Comparison of ENCODE assay signal across 8 cellular contexts in the genomic region with DNA sequence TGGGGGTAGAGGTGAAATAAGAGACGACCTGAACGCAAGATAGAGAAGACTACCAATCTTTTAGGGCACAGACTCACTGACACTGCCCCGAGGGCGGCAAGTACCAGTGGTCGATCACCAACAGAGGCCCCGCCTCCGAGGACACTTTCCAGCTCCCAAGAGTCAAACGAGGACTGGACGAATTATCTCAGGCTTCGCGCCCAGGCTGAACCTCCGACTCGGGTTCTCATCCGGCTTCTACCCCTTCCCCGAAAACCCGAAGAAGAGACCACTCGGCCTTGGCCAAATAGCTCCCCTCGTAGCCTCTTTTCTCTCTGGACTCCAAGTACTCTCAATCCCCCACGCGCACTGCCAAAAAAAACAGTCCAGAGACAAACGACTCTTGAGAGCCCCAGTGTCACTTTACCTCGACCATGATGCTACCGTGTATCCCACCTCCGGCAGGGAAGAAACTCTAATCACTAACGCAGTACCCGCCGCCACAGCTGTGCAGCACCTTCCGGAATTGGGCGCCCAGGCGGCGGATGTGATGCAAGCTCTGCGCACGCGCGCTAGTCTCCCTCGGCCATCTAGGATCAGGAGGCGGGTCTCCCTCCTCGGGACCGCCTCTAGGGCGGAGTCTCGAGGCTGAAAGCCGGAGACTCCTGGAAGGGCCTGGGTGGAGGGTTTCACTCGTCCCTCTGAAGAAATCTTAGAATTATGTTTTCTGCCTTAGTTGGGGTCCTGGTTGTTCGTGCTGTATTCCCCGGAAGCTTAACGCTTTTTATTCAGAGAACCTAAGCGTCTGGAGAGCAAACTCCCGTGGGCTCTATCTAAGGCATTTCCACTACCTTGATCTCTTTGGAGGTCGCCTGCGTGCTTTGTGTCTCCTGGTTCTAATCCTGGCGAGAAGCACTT. TPM values are rescaled to one million over a fixed set of nuclear protein-coding genes. Genes with fewer than 3 reads are reported as not detected.
DNase-seq lines count a peak whose midpoint lies in the region; ATAC-seq and TF ChIP-seq lines count a peak whose summit lies in the region.

A gene (minus strand): TSS at position 507 of the 897 bp plus-strand sequence. CDS start 92 bp downstream, at position 415.

- peak; percentile 98 for ATAC-seq in lung (ENCODE audit: insufficient read depth, low FRiP score)

- CTCF ChIA-PET in activated CD8-positive, alpha-beta memory T cell treated with anti-CD3 and anti-CD28 coated beads for 36 hours (lab: Charles Lee): interaction anchor here (1.0 to 2.1 kb wide), 5 partner anchors 9 to 73 kb away, joined by 3 to 11 read pairs (median 6); no protein-coding TSS in a partner anchor

- 1% methylated on average over 51 of the region's 51 CpGs for whole genome bisulfite sequencing in lung, 2 donors

- peak; percentile 97 for DNase-seq in COLO668 (lab: John Stamatoyannopoulos, UW; ENCODE audit: unreplicated experiment)
- peak; percentile 90 for DNase-seq in GM20000 (ENCODE audit: low spot score)
- peak; percentile 97 for DNase-seq in HT-29 (ENCODE audit: low spot score)
- peak; percentile 91 to 94 for DNase-seq in NOMO-1 (lab: John Stamatoyannopoulos, UW; ENCODE audit: unreplicated experiment in 2 of 2)
- DNase-seq in effector CD8-positive, alpha-beta T cell (lab: John Stamatoyannopoulos, UW): peak; percentile 95
- DNase-seq in lung (ENCODE audit: low spot score): peak; percentile 96
- DNase-seq in stimulated activated CD4-positive, alpha-beta T cell treated with anti-CD3 and anti-CD28 coated beads, TNF-alpha, amount 100 ng/mL, for 4 hours (ENCODE audit: low read depth in 3 of 3): peak; percentile 91 to 93 (median 92)

- peak within 1 kb of the TSS; percentile 78 to 83 for H3K27ac ChIP-seq in lung (ENCODE audit: low read depth in 1 of 2, low read length in 1 of 2)

- no peaks in the 10 kb centered on the region for H3K27me3 ChIP-seq in lung (ENCODE audit: control insufficient read depth, insufficient read depth)

- no peaks in the 10 kb centered on the region for H3K9me3 ChIP-seq in lung (ENCODE audit: control insufficient read depth in 2 of 2, insufficient read depth in 1 of 2, low read length in 1 of 2)

- peak within 1 kb of the TSS; percentile 86 for H3K4me3 ChIP-seq in lung

- H3K4me1 ChIP-seq in lung (ENCODE audit: control insufficient read depth in 2 of 2, insufficient read depth in 2 of 2, low read length in 2 of 2): peaks cover 0 to 6% of the 10 kb centered on the region in 2 donors

- TF ChIP-seq CTCF in GM20000 (IDR thresholded peaks at IDR 0.05; ENCODE audit: extremely low read depth, missing control alignments) (no peak), lung (IDR thresholded peaks at IDR 0.05; ENCODE audit: control extremely low read depth, extremely low read depth) (no peak)

- H3K36me3 ChIP-seq in lung (ENCODE audit: control insufficient read depth in 2 of 2, insufficient read depth in 2 of 2, low read length in 2 of 2): peaks cover 0 to 3% of the 10 kb centered on the region in 2 donors

- POLR2A ChIA-PET in activated CD8-positive, alpha-beta memory T cell treated with anti-CD3 and anti-CD28 coated beads for 36 hours (lab: Charles Lee): interaction anchor here (0.6 kb wide), 2 partner anchors 20 to 827 kb away, joined by 3 to 4 read pairs; a partner anchor contains a TSS

RNA-seq across cellular contexts. Expression of the gene that starts here (rescaled TPM):
- 50.0 and 62.8 TPM in 2 replicates for total RNA-seq in HT-29 (2014; rRNA removed; shearing (Covaris generic))
- total RNA-seq in activated CD8-positive, alpha-beta memory T cell treated with anti-CD3 and anti-CD28 coated beads for 36 hours: 100 to 1,000 TPM; 138 TPM
- total RNA-seq in lung: 10 to 100 TPM; 61.4 to 62.6 TPM
- 10 to 100 TPM; 47.0 to 59.7 TPM for polyA plus RNA-seq in lung

Comparison
In these comparisons a context has a peak if more than half of its experiments do, and no peak if none do; other contexts are left out.
1. Peak in every context shown above with its lines: DNase-seq, ATAC-seq, H3K4me3 ChIP-seq and H3K27ac ChIP-seq.